6 cellular contexts compared by ENCODE assay signal in the genomic region with DNA sequence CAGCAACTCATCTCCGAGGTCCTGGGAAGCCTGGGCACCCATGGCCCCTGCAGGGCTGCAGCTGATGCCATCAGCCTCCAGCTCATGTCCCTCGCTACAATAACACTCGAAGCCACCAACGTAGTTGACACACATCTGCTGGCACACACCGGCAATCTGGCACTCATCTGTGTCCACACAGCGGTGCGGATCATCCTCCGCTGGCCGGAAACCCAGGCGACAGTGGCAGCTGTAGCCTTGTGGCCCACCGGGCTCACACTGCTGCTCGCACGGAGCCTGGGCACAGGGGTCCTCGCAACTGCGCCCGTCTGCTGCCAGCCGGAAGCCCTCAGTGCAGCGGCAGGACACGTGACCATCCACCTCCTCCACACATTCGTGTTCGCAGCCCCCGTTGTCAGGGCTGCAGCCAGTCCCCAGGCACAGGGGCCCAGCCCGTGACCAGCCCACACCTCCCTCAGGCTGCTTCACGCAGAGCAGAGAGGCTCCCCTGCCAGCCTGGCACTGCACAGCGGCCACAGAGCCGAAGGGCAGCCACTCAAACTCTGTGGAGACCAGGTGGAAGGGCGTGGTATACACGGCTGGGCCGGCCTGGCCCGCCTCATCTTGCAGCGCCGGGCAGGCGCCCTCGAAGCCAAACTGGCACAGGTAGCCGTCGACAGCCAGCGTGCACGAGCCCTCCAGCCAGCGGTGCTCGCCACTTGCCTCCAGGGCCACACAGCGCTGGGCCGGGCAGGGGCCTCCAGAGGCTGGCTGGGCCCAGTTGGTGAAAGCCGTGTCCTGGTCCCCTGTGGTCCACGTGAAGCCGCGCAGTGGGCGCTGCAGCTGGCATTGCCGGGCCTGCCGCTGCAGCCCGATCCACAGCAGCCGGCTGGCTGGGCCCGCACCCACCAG. TPM values are rescaled to one million over a fixed set of nuclear protein-coding genes. Genes with fewer than 3 reads are reported as not detected.
DNase-seq lines count a peak whose midpoint lies in the region; ATAC-seq and TF ChIP-seq lines count a peak whose summit lies in the region.

No MANE protein-coding gene starts in this region.

- H3K23me2 ChIP-seq in H9 (ENCODE audit: insufficient read length, low read depth, low read length, poor library complexity, severe bottlenecking) = peaks cover 12% of the 10 kb centered on the region

- H3K79me2 ChIP-seq in H9 (ENCODE audit: insufficient read depth, low read length) = no peaks in the 10 kb centered on the region

- peak overlapping the region; percentile 17 for H3K18ac ChIP-seq in H9 (ENCODE audit: insufficient read length, low read depth, low read length)

- H3K4me3 Mint-ChIP-seq in H9 = peak overlapping the region in 1 of 2 experiments; percentile 48; a peak in 1 of 5 replicates

- DNase-seq in H9 (no peak), cardiac fibroblast (ENCODE audit: low read depth in 2 of 2) (no peak), psoas muscle (peak in 1 of 2 donors; percentile 51), cerebellum (ENCODE audit: low spot score) (no peak), NOMO-1 (lab: John Stamatoyannopoulos, UW; ENCODE audit: unreplicated experiment in 2 of 2) (no peak)

- H2BK12ac ChIP-seq in H9 (ENCODE audit: insufficient read length, low read depth, low read length) = no peak overlapping the region

- H3K4me1 Mint-ChIP-seq in H9 = peaks cover 26 to 34% of the 10 kb centered on the region in 2 experiments

- no peak overlapping the region for H2BK5ac ChIP-seq in H9 (ENCODE audit: insufficient read length, low read length)

- no peaks in the 10 kb centered on the region for H4K20me1 ChIP-seq in H9 (ENCODE audit: control insufficient read depth, insufficient read depth, insufficient read length)

- no peaks in the 10 kb centered on the region for H3K36me3 ChIP-seq in psoas muscle (ENCODE audit: insufficient read depth in 1 of 2, low read depth in 1 of 2)

- H3K23ac ChIP-seq in H9 (ENCODE audit: insufficient read length, low read depth, low read length) = no peak overlapping the region

- H3K9me3 ChIP-seq in H9 (ENCODE audit: control insufficient read depth, low read depth, low read length) = no peaks in the 10 kb centered on the region
- H3K9me3 ChIP-seq in psoas muscle = no peaks in the 10 kb centered on the region

- no peak for TF ChIP-seq POLR2A in GM18505 (IDR thresholded peaks at IDR 0.05; ENCODE audit: borderline replicate concordance, extremely low read depth, insufficient read depth, insufficient read length)

- peaks cover 29% of the 10 kb centered on the region for H3K27me3 Mint-ChIP-seq in H9 (ENCODE audit: low read depth)

- H2BK15ac ChIP-seq in H9 (ENCODE audit: low read depth, low read length) = no peak overlapping the region

- no peak overlapping the region for H3K4ac ChIP-seq in H9 (ENCODE audit: low read depth, low read length)

- H3K27ac ChIP-seq in H9 (ENCODE audit: insufficient read length, low read depth, low read length) = no peak overlapping the region
- peak overlapping the region; percentile 36 for H3K27ac ChIP-seq in psoas muscle

- peak overlapping the region; percentile 48 for H4K91ac ChIP-seq in H9 (ENCODE audit: insufficient read length, low read depth, low read length)

- H3K14ac ChIP-seq in H9 (ENCODE audit: insufficient read depth, low read length) = 0 out of 2 replicates have a peak overlapping the region, but pooled peaks have one; percentile 4

- no peak overlapping the region for H3K56ac ChIP-seq in H9 (ENCODE audit: insufficient read length, low read depth, low read length)

- ATAC-seq in psoas muscle = no peak
- no peak for ATAC-seq in GM18505 (IDR thresholded peaks at IDR 0.05; ENCODE audit: unreplicated experiment)

- H3K4me1 ChIP-seq in H9 (ENCODE audit: insufficient read depth, low read length) (peaks cover 2% of the 10 kb centered on the region; the same call in 1 of the 2 replicates), psoas muscle (no peaks in the 10 kb centered on the region)

- H2AFZ ChIP-seq in H9 (ENCODE audit: low read length) = no peak overlapping the region

- H3K9ac ChIP-seq in H9 (ENCODE audit: extremely low read depth, insufficient read length, low read length) = no peak overlapping the region

- no peaks in the 10 kb centered on the region for H3K79me1 ChIP-seq in H9 (ENCODE audit: insufficient read depth, low read depth, low read length, poor library complexity, severe bottlenecking)

- TF ChIP-seq CTCF in H9 (conservative IDR thresholded peaks at IDR 0.05) (no peak), cardiac fibroblast (IDR thresholded peaks at IDR 0.05; ENCODE audit: low read depth, low read length) (no peak), psoas muscle (IDR thresholded peaks at IDR 0.05) (no peak)

- H3T11ph ChIP-seq in H9 (ENCODE audit: low read length) = no peak overlapping the region

- H3K9me3 Mint-ChIP-seq in H9 = peaks cover 14 to 20% of the 10 kb centered on the region in 2 experiments

- H2BK20ac ChIP-seq in H9 (ENCODE audit: low read depth, low read length, poor library complexity, severe bottlenecking) = no peak overlapping the region

- H3K27me3 ChIP-seq in H9 (ENCODE audit: insufficient read depth, low read length) (no peaks in the 10 kb centered on the region), psoas muscle (ENCODE audit: insufficient read depth in 3 of 3, low read length in 2 of 3) (peaks cover 0 to 26% (median 6%) of the 10 kb centered on the region in 3 donors)

- peaks cover 8 to 18% (median 16%) of the 10 kb centered on the region in 3 experiments for H3K36me3 Mint-ChIP-seq in H9 (ENCODE audit: insufficient read depth in 1 of 3, low read depth in 3 of 3)

- no peak overlapping the region for H2BK120ac ChIP-seq in H9 (ENCODE audit: low read depth, low read length, poor library complexity, severe bottlenecking)

- intact Hi-C loops in psoas muscle (cut with DNase I) = no loop called here

- no CpG with 5 or more reads among the region's 52 CpGs for WGBS in H9 (ENCODE audit: extremely low coverage, insufficient read length, low lambda C conversion rate)
- 36 to 42% (median 39%) methylated on average over 49 to 52 of the region's 52 CpGs for WGBS in psoas muscle, 3 donors

- H3K4me2 ChIP-seq in H9 (ENCODE audit: insufficient read depth, insufficient read length, low read length) = no peak overlapping the region

- H3K27ac Mint-ChIP-seq in H9 = peak overlapping the region in 1 of 3 experiments; percentile 82; a peak in 1 of 7 replicates

- no peak overlapping the region for H4K5ac ChIP-seq in H9 (ENCODE audit: insufficient read length, low read depth, low read length)

- no peak overlapping the region for H2AK5ac ChIP-seq in H9 (ENCODE audit: insufficient read length, low read length)

- peak overlapping the region; percentile 63 to 65 for H3K4me3 ChIP-seq in cardiac fibroblast (replicated peaks in 1 of 2; ENCODE audit: low read depth in 2 of 2, low read length in 2 of 2)
- H3K4me3 ChIP-seq in psoas muscle = peak overlapping the region; percentile 69

- H4K8ac ChIP-seq in H9 (replicated peaks; ENCODE audit: insufficient read length, low read depth, low read length) = no peak overlapping the region

RNA-seq across cellular contexts. Expression of a gene that starts 0.7 kb away (rescaled TPM):
- total RNA-seq in H9 (2021) (1.3 and 1.5 TPM in 2 replicates), psoas muscle (10 to 100 TPM in 1 of 4 donors, 1 to 10 TPM in 3; 7.3 to 10.7 (median 9.1) TPM), cerebellum (5.2 TPM)
- polyA plus RNA-seq in psoas muscle = 1 to 10 TPM; 2.9 to 8.9 (median 5.5) TPM

RNA-seq across cellular contexts. Expression of a gene that starts 20.1 kb away (rescaled TPM):
- total RNA-seq in H9 (2021) (5.4 and 5.5 TPM in 2 replicates), psoas muscle (1 to 10 TPM; 3.9 to 6.9 (median 6.1) TPM), cerebellum (0.64 TPM)
- 10 to 100 TPM in 1 of 3 donors, 1 to 10 TPM in 2; 1.2 to 38.0 (median 2.0) TPM for polyA plus RNA-seq in psoas muscle

RNA-seq across cellular contexts. Expression of a gene that starts 24.5 kb away (rescaled TPM):
- total RNA-seq in H9 (2021) (1.2 and 1.4 TPM in 2 replicates), psoas muscle (not detected), cerebellum (6.4 TPM)
- polyA plus RNA-seq in psoas muscle = under 1 TPM in 2 of 3 donors, not detected in 1; 0.04 to 0.05 TPM

RNA-seq across cellular contexts. Expression of a gene that starts 27.2 kb away (rescaled TPM):
- total RNA-seq in H9 (2021) (64.3 and 71.6 TPM in 2 replicates), psoas muscle (10 to 100 TPM; 70.1 to 90.4 (median 78.6) TPM), cerebellum (28.1 TPM)
- 100 to 1,000 TPM in 1 of 3 donors, 10 to 100 TPM in 2; 87.4 to 161 (median 96.1) TPM for polyA plus RNA-seq in psoas muscle

RNA-seq across cellular contexts. Expression of a gene that starts 28.7 kb away (rescaled TPM):
- total RNA-seq in H9 (2021) (50.1 and 50.5 TPM in 2 replicates), psoas muscle (10 to 100 TPM; 12.6 to 33.8 (median 19.9) TPM), cerebellum (10.3 TPM)
- 100 to 1,000 TPM in 1 of 3 donors, 10 to 100 TPM in 2; 55.9 to 152 (median 91.3) TPM for polyA plus RNA-seq in psoas muscle
